In the genomic region with DNA sequence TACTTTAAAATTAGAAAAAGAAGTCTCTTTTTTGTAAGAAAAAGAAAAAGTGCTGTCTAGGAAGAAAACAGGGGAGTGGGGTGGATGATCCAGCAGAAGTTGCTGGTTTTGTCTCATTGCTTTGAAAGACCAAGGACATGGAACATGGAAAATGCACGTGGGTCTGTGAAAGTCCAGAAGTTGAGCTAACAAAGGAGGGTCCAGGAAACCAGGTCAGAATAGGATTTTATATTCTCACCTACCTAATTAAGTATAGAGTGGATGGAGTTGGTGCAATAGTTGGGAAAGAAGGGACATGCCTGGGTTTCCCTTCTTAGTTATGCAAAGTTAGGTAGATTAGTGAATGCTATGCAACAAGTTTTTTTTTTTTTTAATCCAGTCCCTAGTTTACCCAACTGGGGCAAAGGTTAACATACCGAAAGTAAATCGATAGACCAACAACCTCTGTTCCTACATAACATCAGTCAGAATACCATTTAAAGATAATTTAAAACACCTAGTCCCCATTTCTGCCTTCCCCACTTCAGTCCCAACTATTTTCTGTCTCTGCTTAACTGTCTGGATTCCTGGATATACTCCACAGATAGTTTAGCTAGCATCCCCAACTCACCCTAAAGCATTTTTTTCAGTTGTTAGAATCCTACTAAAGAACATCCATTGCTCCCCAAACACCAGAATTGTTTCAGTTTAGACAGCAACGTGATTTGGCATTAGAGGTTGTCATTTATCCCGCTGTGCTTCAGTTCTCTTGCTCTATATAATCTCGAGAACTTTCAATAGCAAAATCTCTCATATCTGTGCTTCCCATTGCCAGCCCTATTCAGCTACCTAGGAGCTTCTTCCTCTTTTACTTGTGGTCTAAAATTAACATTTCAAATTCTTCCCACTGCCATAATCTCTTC, we compare ENCODE assay signal across 23 cellular contexts.
DNase-seq lines count a peak whose midpoint lies in the region; ATAC-seq and TF ChIP-seq lines count a peak whose summit lies in the region.
"Had no signal": no experiment of that assay in that cellular context is flagged by ENCODE, and none has a peak within 500 bp of the region (broad histone marks: within the 10 kb centered on the region; RNA-seq: fewer than 3 reads in every experiment).

No MANE protein-coding gene starts in this region.

- H3K36me3 Mint-ChIP-seq in WTC11, result no peaks in the 10 kb centered on the region
- H3K36me3 Mint-ChIP-seq: CD14-positive monocyte; CD8-positive, alpha-beta memory T cell had no signal

- ATAC-seq in WTC11 (no peak), HG02588 (IDR thresholded peaks at IDR 0.05; ENCODE audit: unreplicated experiment) (no peak)
- ATAC-seq: SK-N-SH treated with all-trans-retinoic acid at 6 μM for 48 hours had no signal

- no peak overlapping the region for H4K8ac ChIP-seq in mesendoderm (ENCODE audit: low read depth, low read length)

- H3K9ac ChIP-seq in mesendoderm (ENCODE audit: low read length), result no peak overlapping the region
- H3K9ac ChIP-seq: KMS-11 had no signal

- H3K18ac ChIP-seq in mesendoderm (ENCODE audit: low read length), result peak overlapping the region; percentile 68

- H3K27ac ChIP-seq in ACC112 (ENCODE audit: low read depth, low read length) (no peak overlapping the region), mesendoderm (ENCODE audit: low read depth, low read length) (no peak overlapping the region)
- H3K27ac ChIP-seq: KMS-11 had no signal

- H3K36me3 ChIP-seq in ACC112 (ENCODE audit: insufficient read depth, low read length) (no peaks in the 10 kb centered on the region), mesendoderm (ENCODE audit: control insufficient read depth, insufficient read depth, low read length) (no peaks in the 10 kb centered on the region)

- intact Hi-C loops in cardiac septum (cut with DNase I), result no loop called here

- H3K79me1 ChIP-seq in mesendoderm (ENCODE audit: low read length), result no peaks in the 10 kb centered on the region

- WGBS in mesendoderm (ENCODE audit: extremely low coverage, insufficient coverage, low lambda C conversion rate), result no CpG with 5 or more reads among the region's 6 CpGs

- no peak overlapping the region for H3K4me2 ChIP-seq in mesendoderm (ENCODE audit: low read length)
- H3K4me2 ChIP-seq: KMS-11 had no signal

- peak overlapping the region; percentile 0 for H2AFZ ChIP-seq in ACC112 (ENCODE audit: low read length, unreplicated experiment)

- H3K79me2 ChIP-seq in ACC112 (ENCODE audit: control insufficient read depth, insufficient read depth, low read length, unreplicated experiment), result no peaks in the 10 kb centered on the region
- no peaks in the 10 kb centered on the region for H3K79me2 ChIP-seq in mesendoderm (ENCODE audit: control insufficient read depth, insufficient read depth, low read length)

- no peaks in the 10 kb centered on the region for H3K27me3 Mint-ChIP-seq in WTC11 (ENCODE audit: low read depth)
- H3K27me3 Mint-ChIP-seq: B cell had no signal

- peak overlapping the region; percentile 5; the same call in 1 of the 2 replicates for H3K27ac Mint-ChIP-seq in WTC11
- H3K27ac Mint-ChIP-seq: B cell; CD8-positive, alpha-beta memory T cell had no signal

- H3K4me3 Mint-ChIP-seq in WTC11, result no peak overlapping the region
- H3K4me3 Mint-ChIP-seq: B cell; CD14-positive monocyte; CD8-positive, alpha-beta memory T cell had no signal

- H3K27me3 ChIP-seq in ACC112 (ENCODE audit: insufficient read depth, low read length), result 0 out of 2 replicates have a peak, but pooled peaks cover 6% of the 10 kb centered on the region
- no peaks in the 10 kb centered on the region for H3K27me3 ChIP-seq in mesendoderm (ENCODE audit: insufficient read depth, low read length, poor library complexity)

- H3K9me3 Mint-ChIP-seq in WTC11, result no peaks in the 10 kb centered on the region
- H3K9me3 Mint-ChIP-seq: CD8-positive, alpha-beta memory T cell had no signal

- H2BK5ac ChIP-seq in mesendoderm (ENCODE audit: low read length), result no peak overlapping the region

- H3K4me1 ChIP-seq in ACC112 (ENCODE audit: control insufficient read depth, insufficient read depth, low read length, unreplicated experiment) (no peaks in the 10 kb centered on the region), mesendoderm (ENCODE audit: control insufficient read depth, low read depth, low read length) (no peaks in the 10 kb centered on the region)

- H4K5ac ChIP-seq in mesendoderm (ENCODE audit: low read length), result no peak overlapping the region

- no peak overlapping the region for H3K4ac ChIP-seq in mesendoderm (ENCODE audit: low read depth, low read length)

- no peak overlapping the region for H3K23ac ChIP-seq in mesendoderm (ENCODE audit: low read length)

- H3K4me3 ChIP-seq in ACC112 (ENCODE audit: low read depth, low read length), result 0 out of 2 replicates have a peak overlapping the region, but pooled peaks have one; percentile 19
- H3K4me3 ChIP-seq in mesendoderm (ENCODE audit: low read length), result no peak overlapping the region

- no peak overlapping the region for H2AK5ac ChIP-seq in mesendoderm (ENCODE audit: low read length)

- no peak overlapping the region for H2BK120ac ChIP-seq in mesendoderm (ENCODE audit: low read depth, low read length)

- TF ChIP-seq CTCF in WTC11 (IDR thresholded peaks at IDR 0.05), result no peak

- no peak overlapping the region for H3K56ac ChIP-seq in mesendoderm (ENCODE audit: low read length)

- peaks cover 9% of the 10 kb centered on the region for H3K4me1 Mint-ChIP-seq in WTC11
- H3K4me1 Mint-ChIP-seq: B cell, CD14-positive monocyte had no signal

- H2BK15ac ChIP-seq in mesendoderm (replicated peaks; ENCODE audit: low read depth), result no peak overlapping the region

- POLR2A ChIA-PET in WTC11 (lab: Charles Lee), result no interaction called here

- in situ Hi-C loops in KBM-7 (cut with MboI; ENCODE audit: low pct_unique_long_range_greater_than_20kb, low sequenced_read_pairs), result no loop called here

- DNase-seq in KBM-7, result peak; percentile 3
- no peak for DNase-seq in WTC11 (ENCODE audit: low spot score)
- no peak for DNase-seq in mesendoderm
- DNase-seq in cardiac septum (ENCODE audit: low spot score), result no peak
- DNase-seq in NCI-H1417 (lab: John Stamatoyannopoulos, UW), result no peak
- DNase-seq in activated naive CD4-positive, alpha-beta T cell (lab: John Stamatoyannopoulos, UW), result no peak
- DNase-seq: CD8-positive, alpha-beta memory T cell; DMS79 treated with DMSO at 0.1 percent for 48 hours; GF-D8; H7; IMR-90; NCI-H1092 treated with DMSO at 0.1 percent for 48 hours; NCI-H1436 treated with DMSO at 0.1 percent for 48 hours; NCI-H1930; NCI-H2107; NCI-H524 treated with DMSO at 0.1 percent for 48 hours; T-helper 2 cell had no signal

- CTCF ChIA-PET in WTC11 (lab: Charles Lee), result no interaction called here

TF ChIP-seq in WTC11, 78 proteins besides CTCF, POLR2A, EP300 and RAD21 (continues in another document):
- TF ChIP-seq NR3C1 (CRISPR knock-in tag; conservative IDR thresholded peaks at IDR 0.05; ENCODE audit: low read depth) (no peak), TP53 (CRISPR knock-in tag; IDR thresholded peaks at IDR 0.05) (no peak), NR2C2 (CRISPR knock-in tag; IDR thresholded peaks at IDR 0.05) (no peak), CREM (CRISPR knock-in tag; IDR thresholded peaks at IDR 0.05) (no peak)
- TF ChIP-seq, protein P1, sequence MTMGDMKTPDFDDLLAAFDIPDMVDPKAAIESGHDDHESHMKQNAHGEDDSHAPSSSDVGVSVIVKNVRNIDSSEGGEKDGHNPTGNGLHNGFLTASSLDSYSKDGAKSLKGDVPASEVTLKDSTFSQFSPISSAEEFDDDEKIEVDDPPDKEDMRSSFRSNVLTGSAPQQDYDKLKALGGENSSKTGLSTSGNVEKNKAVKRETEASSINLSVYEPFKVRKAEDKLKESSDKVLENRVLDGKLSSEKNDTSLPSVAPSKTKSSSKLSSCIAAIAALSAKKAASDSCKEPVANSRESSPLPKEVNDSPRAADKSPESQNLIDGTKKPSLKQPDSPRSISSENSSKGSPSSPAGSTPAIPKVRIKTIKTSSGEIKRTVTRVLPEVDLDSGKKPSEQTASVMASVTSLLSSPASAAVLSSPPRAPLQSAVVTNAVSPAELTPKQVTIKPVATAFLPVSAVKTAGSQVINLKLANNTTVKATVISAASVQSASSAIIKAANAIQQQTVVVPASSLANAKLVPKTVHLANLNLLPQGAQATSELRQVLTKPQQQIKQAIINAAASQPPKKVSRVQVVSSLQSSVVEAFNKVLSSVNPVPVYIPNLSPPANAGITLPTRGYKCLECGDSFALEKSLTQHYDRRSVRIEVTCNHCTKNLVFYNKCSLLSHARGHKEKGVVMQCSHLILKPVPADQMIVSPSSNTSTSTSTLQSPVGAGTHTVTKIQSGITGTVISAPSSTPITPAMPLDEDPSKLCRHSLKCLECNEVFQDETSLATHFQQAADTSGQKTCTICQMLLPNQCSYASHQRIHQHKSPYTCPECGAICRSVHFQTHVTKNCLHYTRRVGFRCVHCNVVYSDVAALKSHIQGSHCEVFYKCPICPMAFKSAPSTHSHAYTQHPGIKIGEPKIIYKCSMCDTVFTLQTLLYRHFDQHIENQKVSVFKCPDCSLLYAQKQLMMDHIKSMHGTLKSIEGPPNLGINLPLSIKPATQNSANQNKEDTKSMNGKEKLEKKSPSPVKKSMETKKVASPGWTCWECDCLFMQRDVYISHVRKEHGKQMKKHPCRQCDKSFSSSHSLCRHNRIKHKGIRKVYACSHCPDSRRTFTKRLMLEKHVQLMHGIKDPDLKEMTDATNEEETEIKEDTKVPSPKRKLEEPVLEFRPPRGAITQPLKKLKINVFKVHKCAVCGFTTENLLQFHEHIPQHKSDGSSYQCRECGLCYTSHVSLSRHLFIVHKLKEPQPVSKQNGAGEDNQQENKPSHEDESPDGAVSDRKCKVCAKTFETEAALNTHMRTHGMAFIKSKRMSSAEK (CRISPR knock-in tag; IDR thresholded peaks at IDR 0.05; ENCODE audit: borderline replicate concordance), result no peak
- TF ChIP-seq, protein P2, sequence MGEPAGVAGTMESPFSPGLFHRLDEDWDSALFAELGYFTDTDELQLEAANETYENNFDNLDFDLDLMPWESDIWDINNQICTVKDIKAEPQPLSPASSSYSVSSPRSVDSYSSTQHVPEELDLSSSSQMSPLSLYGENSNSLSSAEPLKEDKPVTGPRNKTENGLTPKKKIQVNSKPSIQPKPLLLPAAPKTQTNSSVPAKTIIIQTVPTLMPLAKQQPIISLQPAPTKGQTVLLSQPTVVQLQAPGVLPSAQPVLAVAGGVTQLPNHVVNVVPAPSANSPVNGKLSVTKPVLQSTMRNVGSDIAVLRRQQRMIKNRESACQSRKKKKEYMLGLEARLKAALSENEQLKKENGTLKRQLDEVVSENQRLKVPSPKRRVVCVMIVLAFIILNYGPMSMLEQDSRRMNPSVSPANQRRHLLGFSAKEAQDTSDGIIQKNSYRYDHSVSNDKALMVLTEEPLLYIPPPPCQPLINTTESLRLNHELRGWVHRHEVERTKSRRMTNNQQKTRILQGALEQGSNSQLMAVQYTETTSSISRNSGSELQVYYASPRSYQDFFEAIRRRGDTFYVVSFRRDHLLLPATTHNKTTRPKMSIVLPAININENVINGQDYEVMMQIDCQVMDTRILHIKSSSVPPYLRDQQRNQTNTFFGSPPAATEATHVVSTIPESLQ (CRISPR knock-in tag; IDR thresholded peaks at IDR 0.05), result no peak
- TF ChIP-seq, protein P3, sequence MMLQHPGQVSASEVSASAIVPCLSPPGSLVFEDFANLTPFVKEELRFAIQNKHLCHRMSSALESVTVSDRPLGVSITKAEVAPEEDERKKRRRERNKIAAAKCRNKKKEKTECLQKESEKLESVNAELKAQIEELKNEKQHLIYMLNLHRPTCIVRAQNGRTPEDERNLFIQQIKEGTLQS (CRISPR knock-in tag; conservative IDR thresholded peaks at IDR 0.05), result no peak
